In genomic region chr16:83942815-83943515, GRCh38 we compare ENCODE assay signal across 26 cellular contexts. TPM values are rescaled to one million over a fixed set of nuclear protein-coding genes. Genes with fewer than 3 reads are reported as not detected.
"Had no signal": no experiment of that assay in that cellular context is flagged by ENCODE, and none has a peak within 500 bp of the region (broad histone marks: within the 10 kb centered on the region; RNA-seq: fewer than 3 reads in every experiment).

No MANE protein-coding gene starts in this region.

- H3K4me1 ChIP-seq: thyroid gland had no signal

- H3K9me3 Mint-ChIP-seq: activated CD8-positive, alpha-beta T cell treated with anti-CD3 and anti-CD28 coated beads for 36 hours; activated T-helper 17 cell treated with anti-CD3 and anti-CD28 coated beads, Interleukin-2, amount 50 U/mL, for 72 hours; memory B cell; T-helper 2 cell treated with Interferon-gamma antibody and Interleukin-4, amounts not matched to agents 5 μg/mL and 100 μg/mL, for 36 hours had no signal

- H3K9me3 ChIP-seq: thyroid gland had no signal

- H3K36me3 ChIP-seq: brain microvascular endothelial cell, thyroid gland had no signal

- H3K27me3 Mint-ChIP-seq: activated CD8-positive, alpha-beta T cell treated with anti-CD3 and anti-CD28 coated beads for 36 hours; activated T-helper 17 cell treated with anti-CD3 and anti-CD28 coated beads, Interleukin-2, amount 50 U/mL, for 72 hours had no signal

- DNase-seq: activated CD4-positive, alpha-beta T cell treated with anti-CD3 and anti-CD28 coated beads for 48 hours; activated CD4-positive, CD25-positive, alpha-beta regulatory T cell; activated CD8-positive, alpha-beta T cell treated with anti-CD3 and anti-CD28 coated beads for 36 hours; activated naive CD4-positive, alpha-beta T cell treated with Interleukin-2 at 50 U/mL for 16 hours; activated T-cell treated with anti-CD3 and anti-CD28 coated beads, Interleukin-2, amount 50 U/mL, for 1 hour; anterior cingulate cortex; brain microvascular endothelial cell; central memory CD4-positive, alpha-beta T cell; hypothalamus; left colon; stimulated activated CD4-positive, alpha-beta T cell treated with anti-CD3 and anti-CD28 coated beads, Interleukin-12 subunit alpha, Interleukin-12 subunit beta, amount 100 ng/mL, for 4 hours; stimulated activated CD4-positive, alpha-beta T cell treated with anti-CD3 and anti-CD28 coated beads, Interleukin-1b, Interleukin-23, amount 100 ng/mL, for 48 hours; stimulated activated CD8-positive, alpha-beta memory T cell treated with anti-CD3 and anti-CD28 coated beads, Interleukin-4, amount 100 ng/mL, for 48 hours; stimulated activated naive CD4-positive, alpha-beta T cell treated with Interleukin-2 at 50 U/mL for 16 hours; thyroid gland had no signal

- H3K4me3 ChIP-seq: thyroid gland had no signal

- H3K79me2 ChIP-seq: parathyroid adenoma had no signal

- H3K36me3 Mint-ChIP-seq: memory B cell had no signal

- H2AFZ ChIP-seq: parathyroid adenoma had no signal

- H3K27ac ChIP-seq: brain microvascular endothelial cell, parathyroid adenoma, thyroid gland had no signal

- ATAC-seq: activated CD8-positive, alpha-beta T cell treated with anti-CD3 and anti-CD28 coated beads for 36 hours; activated T-helper 17 cell treated with anti-CD3 and anti-CD28 coated beads, Interleukin-2, amount 50 U/mL, for 72 hours; left colon had no signal

- H3K4me3 Mint-ChIP-seq: activated CD8-positive, alpha-beta T cell treated with anti-CD3 and anti-CD28 coated beads for 36 hours; activated T-helper 17 cell treated with anti-CD3 and anti-CD28 coated beads, Interleukin-2, amount 50 U/mL, for 72 hours; memory B cell; T-helper 2 cell treated with Interferon-gamma antibody and Interleukin-4, amounts not matched to agents 5 μg/mL and 100 μg/mL, for 36 hours had no signal

- H3K9ac ChIP-seq: parathyroid adenoma had no signal

- FAIRE-seq: colon, endometrium, frontal cortex, urothelium cell line had no signal

- H3K27me3 ChIP-seq: brain microvascular endothelial cell, thyroid gland had no signal

- H3K27ac Mint-ChIP-seq: activated CD8-positive, alpha-beta T cell treated with anti-CD3 and anti-CD28 coated beads for 36 hours; activated T-helper 17 cell treated with anti-CD3 and anti-CD28 coated beads, Interleukin-2, amount 50 U/mL, for 72 hours; memory B cell; T-helper 2 cell treated with Interferon-gamma antibody and Interleukin-4, amounts not matched to agents 5 μg/mL and 100 μg/mL, for 36 hours had no signal

RNA-seq across cellular contexts. Expression of gene OSGIN1, which starts 10.1 kb away (rescaled TPM):
- total RNA-seq: frontal cortex had no signal

RNA-seq across cellular contexts. Expression of gene NECAB2, which starts 25.1 kb away (rescaled TPM):
- total RNA-seq: activated CD8-positive, alpha-beta T cell treated with anti-CD3 and anti-CD28 coated beads for 36 hours; activated T-helper 17 cell treated with anti-CD3 and anti-CD28 coated beads, Interleukin-2, amount 50 U/mL, for 72 hours; mononuclear cell; subcutaneous adipose tissue had no signal
- polyA plus RNA-seq: esophagus had no signal
